1 cellular context compared by ENCODE assay signal in the genomic region with DNA sequence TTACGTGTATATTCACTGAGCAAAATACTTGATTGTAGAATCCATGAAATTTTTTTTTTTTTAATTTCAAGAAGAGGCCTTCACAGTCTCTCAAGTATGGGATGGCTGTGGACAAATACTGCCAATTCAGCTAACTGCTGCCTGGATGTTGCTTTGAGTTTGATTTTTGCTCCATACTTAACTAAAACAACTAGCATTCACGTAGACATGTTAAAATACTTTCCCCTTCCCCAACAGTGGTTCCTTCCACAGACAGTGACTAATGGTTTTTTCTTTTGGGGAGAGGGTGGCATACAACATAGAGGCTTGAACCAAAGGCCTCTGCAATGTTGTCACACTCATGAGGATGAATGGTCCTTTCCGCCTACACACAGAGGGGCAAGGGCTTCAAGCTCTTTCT.
TF ChIP-seq lines count a peak whose summit lies in the region.

No MANE protein-coding gene starts in this region.

TF ChIP-seq in GM23338, 12 proteins besides CTCF, POLR2A, EP300 and RAD21 (continued from another document):
- TF ChIP-seq, protein P1, sequence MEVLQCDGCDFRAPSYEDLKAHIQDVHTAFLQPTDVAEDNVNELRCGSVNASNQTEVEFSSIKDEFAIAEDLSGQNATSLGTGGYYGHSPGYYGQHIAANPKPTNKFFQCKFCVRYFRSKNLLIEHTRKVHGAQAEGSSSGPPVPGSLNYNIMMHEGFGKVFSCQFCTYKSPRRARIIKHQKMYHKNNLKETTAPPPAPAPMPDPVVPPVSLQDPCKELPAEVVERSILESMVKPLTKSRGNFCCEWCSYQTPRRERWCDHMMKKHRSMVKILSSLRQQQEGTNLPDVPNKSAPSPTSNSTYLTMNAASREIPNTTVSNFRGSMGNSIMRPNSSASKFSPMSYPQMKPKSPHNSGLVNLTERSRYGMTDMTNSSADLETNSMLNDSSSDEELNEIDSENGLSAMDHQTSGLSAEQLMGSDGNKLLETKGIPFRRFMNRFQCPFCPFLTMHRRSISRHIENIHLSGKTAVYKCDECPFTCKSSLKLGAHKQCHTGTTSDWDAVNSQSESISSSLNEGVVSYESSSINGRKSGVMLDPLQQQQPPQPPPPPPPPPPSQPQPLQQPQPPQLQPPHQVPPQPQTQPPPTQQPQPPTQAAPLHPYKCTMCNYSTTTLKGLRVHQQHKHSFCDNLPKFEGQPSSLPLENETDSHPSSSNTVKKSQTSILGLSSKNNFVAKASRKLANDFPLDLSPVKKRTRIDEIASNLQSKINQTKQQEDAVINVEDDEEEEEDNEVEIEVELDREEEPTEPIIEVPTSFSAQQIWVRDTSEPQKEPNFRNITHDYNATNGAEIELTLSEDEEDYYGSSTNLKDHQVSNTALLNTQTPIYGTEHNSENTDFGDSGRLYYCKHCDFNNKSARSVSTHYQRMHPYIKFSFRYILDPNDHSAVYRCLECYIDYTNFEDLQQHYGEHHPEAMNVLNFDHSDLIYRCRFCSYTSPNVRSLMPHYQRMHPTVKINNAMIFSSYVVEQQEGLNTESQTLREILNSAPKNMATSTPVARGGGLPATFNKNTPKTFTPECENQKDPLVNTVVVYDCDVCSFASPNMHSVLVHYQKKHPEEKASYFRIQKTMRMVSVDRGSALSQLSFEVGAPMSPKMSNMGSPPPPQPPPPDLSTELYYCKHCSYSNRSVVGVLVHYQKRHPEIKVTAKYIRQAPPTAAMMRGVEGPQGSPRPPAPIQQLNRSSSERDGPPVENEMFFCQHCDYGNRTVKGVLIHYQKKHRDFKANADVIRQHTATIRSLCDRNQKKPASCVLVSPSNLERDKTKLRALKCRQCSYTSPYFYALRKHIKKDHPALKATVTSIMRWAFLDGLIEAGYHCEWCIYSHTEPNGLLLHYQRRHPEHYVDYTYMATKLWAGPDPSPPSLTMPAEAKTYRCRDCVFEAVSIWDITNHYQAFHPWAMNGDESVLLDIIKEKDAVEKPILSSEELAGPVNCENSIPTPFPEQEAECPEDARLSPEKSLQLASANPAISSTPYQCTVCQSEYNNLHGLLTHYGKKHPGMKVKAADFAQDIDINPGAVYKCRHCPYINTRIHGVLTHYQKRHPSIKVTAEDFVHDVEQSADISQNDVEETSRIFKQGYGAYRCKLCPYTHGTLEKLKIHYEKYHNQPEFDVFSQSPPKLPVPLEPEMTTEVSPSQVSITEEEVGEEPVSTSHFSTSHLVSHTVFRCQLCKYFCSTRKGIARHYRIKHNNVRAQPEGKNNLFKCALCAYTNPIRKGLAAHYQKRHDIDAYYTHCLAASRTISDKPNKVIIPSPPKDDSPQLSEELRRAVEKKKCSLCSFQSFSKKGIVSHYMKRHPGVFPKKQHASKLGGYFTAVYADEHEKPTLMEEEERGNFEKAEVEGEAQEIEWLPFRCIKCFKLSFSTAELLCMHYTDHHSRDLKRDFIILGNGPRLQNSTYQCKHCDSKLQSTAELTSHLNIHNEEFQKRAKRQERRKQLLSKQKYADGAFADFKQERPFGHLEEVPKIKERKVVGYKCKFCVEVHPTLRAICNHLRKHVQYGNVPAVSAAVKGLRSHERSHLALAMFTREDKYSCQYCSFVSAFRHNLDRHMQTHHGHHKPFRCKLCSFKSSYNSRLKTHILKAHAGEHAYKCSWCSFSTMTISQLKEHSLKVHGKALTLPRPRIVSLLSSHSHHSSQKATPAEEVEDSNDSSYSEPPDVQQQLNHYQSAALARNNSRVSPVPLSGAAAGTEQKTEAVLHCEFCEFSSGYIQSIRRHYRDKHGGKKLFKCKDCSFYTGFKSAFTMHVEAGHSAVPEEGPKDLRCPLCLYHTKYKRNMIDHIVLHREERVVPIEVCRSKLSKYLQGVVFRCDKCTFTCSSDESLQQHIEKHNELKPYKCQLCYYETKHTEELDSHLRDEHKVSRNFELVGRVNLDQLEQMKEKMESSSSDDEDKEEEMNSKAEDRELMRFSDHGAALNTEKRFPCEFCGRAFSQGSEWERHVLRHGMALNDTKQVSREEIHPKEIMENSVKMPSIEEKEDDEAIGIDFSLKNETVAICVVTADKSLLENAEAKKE (CRISPR knock-in tag; IDR thresholded peaks at IDR 0.05), result no peak
- no peak; the same call in 1 of the 2 replicates for TF ChIP-seq POLR2AphosphoS5 (IDR thresholded peaks at IDR 0.05; ENCODE audit: low read depth)
- no peak for TF ChIP-seq STAT1 (IDR thresholded peaks at IDR 0.05; ENCODE audit: unreplicated experiment)
- TF ChIP-seq CREB1 (CRISPR knock-in tag; IDR thresholded peaks at IDR 0.05; ENCODE audit: low read depth), result no peak
